ENCODE assay signal across 1 cellular context in genomic region chrX:41796577-41796976, GRCh38.
TF ChIP-seq lines count a peak whose summit lies in the region.

No MANE protein-coding gene starts in this region.

TF ChIP-seq in SK-N-SH treated with all-trans-retinoic acid at 6 μM for 48 hours, 23 proteins besides CTCF, POLR2A, EP300 and RAD21 (continued from another document):
- no peak for TF ChIP-seq PPARA (CRISPR knock-in tag; IDR thresholded peaks at IDR 0.05; ENCODE audit: borderline replicate concordance)
